ENCODE assay signal across 9 cellular contexts in genomic region chr12:92470608-92471021, GRCh38.
A peak's percentile ranks its signal among the peaks of the same experiment; 100 is the strongest.
DNase-seq lines count a peak whose midpoint lies in the region; ATAC-seq and TF ChIP-seq lines count a peak whose summit lies in the region.
"Had no signal": no experiment of that assay in that cellular context is flagged by ENCODE, and none has a peak within 500 bp of the region (broad histone marks: within the 10 kb centered on the region; RNA-seq: fewer than 3 reads in every experiment).

No MANE protein-coding gene starts in this region.

- H3K4me3 ChIP-seq in heart right ventricle: no peak overlapping the region

- no peaks in the 10 kb centered on the region for H3K36me3 ChIP-seq in heart right ventricle

- H3K9me3 Mint-ChIP-seq in activated T-cell treated with anti-CD3 and anti-CD28 coated beads, Interleukin-2, amount 50 U/mL, for 4 hours: peaks cover 3% of the 10 kb centered on the region

- no peaks in the 10 kb centered on the region for H3K27me3 ChIP-seq in heart right ventricle

- no peak for TF ChIP-seq CTCF in heart right ventricle (IDR thresholded peaks at IDR 0.05)

- WGBS in heart right ventricle, 2 donors: 83 to 84% methylated on average over 4 of the region's 4 CpGs

- DNase-seq in heart right ventricle (no peak), left cardiac atrium (no peak), DMS79 (lab: John Stamatoyannopoulos, UW) (no peak), NCI-H748 (lab: John Stamatoyannopoulos, UW; ENCODE audit: unreplicated experiment) (no peak), NCI-H82 treated with DMSO at 0.1 percent for 48 hours (lab: John Stamatoyannopoulos, UW; ENCODE audit: unreplicated experiment) (no peak)
- no peak for DNase-seq in activated T-cell treated with anti-CD3 and anti-CD28 coated beads, Interleukin-2, amount 50 U/mL, for 4 hours
- peak in 2 of 3 donors; percentile 16 to 36 for DNase-seq in stimulated activated CD4-positive, alpha-beta T cell treated with anti-CD3 and anti-CD28 coated beads, TNF-alpha, amount 100 ng/mL, for 48 hours (ENCODE audit: low read depth in 3 of 3)
- DNase-seq: NCI-H1417 had no signal

- H3K4me1 ChIP-seq in heart right ventricle: peaks cover 7 to 40% (median 27%) of the 10 kb centered on the region in 9 donors

- H3K4me1 Mint-ChIP-seq in activated T-cell treated with anti-CD3 and anti-CD28 coated beads, Interleukin-2, amount 50 U/mL, for 4 hours (ENCODE audit: low read depth): peaks cover 52% of the 10 kb centered on the region

- no peaks in the 10 kb centered on the region for H3K9me3 ChIP-seq in heart right ventricle

- peak overlapping the region in 6 of 10 donors; percentile 9 to 47 (median 26) for H3K27ac ChIP-seq in heart right ventricle

- ATAC-seq in heart right ventricle (no peak), left cardiac atrium (no peak), HG02678 (IDR thresholded peaks at IDR 0.05; ENCODE audit: unreplicated experiment) (peak; percentile 32)
- peak; percentile 96 to 97 for ATAC-seq in activated T-cell treated with anti-CD3 and anti-CD28 coated beads, Interleukin-2, amount 50 U/mL, for 4 hours

- no peaks in the 10 kb centered on the region for H3K36me3 Mint-ChIP-seq in activated T-cell treated with anti-CD3 and anti-CD28 coated beads, Interleukin-2, amount 50 U/mL, for 4 hours (ENCODE audit: insufficient read depth)

- peak overlapping the region; percentile 19 for H3K4me3 Mint-ChIP-seq in activated T-cell treated with anti-CD3 and anti-CD28 coated beads, Interleukin-2, amount 50 U/mL, for 4 hours

- no peaks in the 10 kb centered on the region for H3K27me3 Mint-ChIP-seq in activated T-cell treated with anti-CD3 and anti-CD28 coated beads, Interleukin-2, amount 50 U/mL, for 4 hours (ENCODE audit: low read depth)

- intact Hi-C loops in heart right ventricle (cut with DNase I) (no loop called here), left cardiac atrium (cut with DNase I) (no loop called here)

Comparison
In these comparisons a context has a peak if more than half of its experiments do, and no peak if none do; other contexts are left out.
1. ATAC-seq: peak in HG02678 (single experiment) and activated T-cell treated with anti-CD3 and anti-CD28 coated beads, Interleukin-2, amount 50 U/mL, for 4 hours (2 of 2); none in heart right ventricle (0 of 8) and left cardiac atrium (0 of 2).
2. DNase-seq: peak in stimulated activated CD4-positive, alpha-beta T cell treated with anti-CD3 and anti-CD28 coated beads, TNF-alpha, amount 100 ng/mL, for 48 hours (2 of 3); none in heart right ventricle (0 of 2), left cardiac atrium (single experiment), activated T-cell treated with anti-CD3 and anti-CD28 coated beads, Interleukin-2, amount 50 U/mL, for 4 hours (single experiment), DMS79 (single experiment), NCI-H748 (single experiment) and NCI-H82 treated with DMSO at 0.1 percent for 48 hours (single experiment).